In the genomic region with DNA sequence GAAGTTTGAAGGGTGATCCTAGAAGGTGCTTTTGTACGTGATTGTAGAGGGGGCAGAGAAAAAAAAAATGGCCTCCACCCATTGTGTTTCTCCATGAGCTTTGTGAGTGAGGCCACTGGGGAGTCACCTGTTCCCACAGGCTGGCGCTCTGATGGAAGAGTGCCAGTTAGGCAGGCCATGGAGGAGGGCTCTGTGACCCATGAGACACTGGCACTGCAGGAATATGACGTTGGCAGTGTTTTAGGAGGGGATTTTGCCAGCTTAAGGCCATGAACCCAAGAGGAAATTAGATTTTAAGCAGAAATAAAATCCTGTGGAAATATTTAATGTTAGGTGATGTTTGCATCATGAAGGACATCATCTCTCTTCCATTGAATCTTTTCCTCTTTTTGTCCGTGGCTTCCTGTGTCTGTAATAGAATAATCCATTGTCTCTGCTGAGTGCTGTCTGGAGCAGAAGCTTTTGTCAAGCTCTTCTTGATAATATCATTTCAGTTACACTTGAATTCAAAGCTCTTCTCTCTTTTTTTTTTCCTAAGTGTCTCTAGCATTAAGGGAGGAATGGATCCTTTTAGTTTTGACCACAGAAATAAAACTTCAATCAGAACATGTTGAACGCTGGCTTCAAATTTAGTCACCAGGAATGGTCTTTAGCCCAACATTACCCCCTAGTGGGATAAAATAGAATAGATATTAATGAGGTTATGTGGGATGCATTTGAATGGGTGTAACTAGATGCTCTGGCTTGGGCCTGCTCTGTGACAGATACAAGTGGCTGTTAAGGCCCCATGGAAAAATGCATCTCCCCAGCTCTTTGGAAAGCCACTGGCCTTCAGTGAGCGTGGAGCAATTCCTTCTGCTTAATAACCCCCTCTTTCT, we compare ENCODE assay signal across 8 cellular contexts. TPM values are rescaled to one million over a fixed set of nuclear protein-coding genes. Genes with fewer than 3 reads are reported as not detected.
DNase-seq lines count a peak whose midpoint lies in the region; ATAC-seq and TF ChIP-seq lines count a peak whose summit lies in the region.

No MANE protein-coding gene starts in this region.

- no peak overlapping the region for H3K27ac ChIP-seq in 22Rv1
- peak overlapping the region in 1 of 2 experiments; percentile 45; a peak in 2 of 4 replicates for H3K27ac ChIP-seq in SK-N-SH (ENCODE audit: low read depth in 2 of 2, low read length in 1 of 2)

- peak; percentile 84 for DNase-seq in NCI-H1092 treated with DMSO at 0.1 percent for 48 hours (lab: John Stamatoyannopoulos, UW)
- peak; percentile 83 for DNase-seq in SK-N-SH
- peak; percentile 44 for DNase-seq in fibroblast of villous mesenchyme (ENCODE audit: low read depth)
- DNase-seq in pons (ENCODE audit: low spot score), result peak; percentile 83
- no peak for DNase-seq in activated CD8-positive, alpha-beta memory T cell treated with anti-CD3 and anti-CD28 coated beads, Interleukin-2, amount 50 U/mL, for 48 hours

- H3F3A ChIP-seq in SK-N-SH (replicated peaks; ENCODE audit: insufficient read depth), result no peaks in the 10 kb centered on the region

- H3K36me3 ChIP-seq in SK-N-SH (replicated peaks in 1 of 2; ENCODE audit: control insufficient read depth in 1 of 2, insufficient read depth in 2 of 2, low read length in 1 of 2), result no peaks in the 10 kb centered on the region

- POLR2A ChIA-PET in SK-N-SH (lab: Yijun Ruan, JAX), result no interaction called here

- H3K4me3 ChIP-seq in SK-N-SH (ENCODE audit: low read depth in 2 of 2, low read length in 1 of 2) (no peak overlapping the region), fibroblast of villous mesenchyme (ENCODE audit: low read depth, low read length) (no peak overlapping the region)

- CTCF ChIA-PET in SK-N-SH (lab: Yijun Ruan, JAX), result interaction anchor here (0.7 to 13.0 kb wide), 46 partner anchors 9 to 1024 kb away, joined by 3 to 171 read pairs (median 4); partner anchors contain the start of genes CLGN, ELMOD2, SCOC and TBC1D9

- peaks cover 0 to 5% of the 10 kb centered on the region in 2 experiments; a peak in 2 of 4 replicates for H3K4me1 ChIP-seq in SK-N-SH (ENCODE audit: control insufficient read depth in 1 of 2, insufficient read depth in 2 of 2, low read depth in 1 of 2, low read length in 1 of 2)

- WGBS in SK-N-SH (ENCODE audit: low lambda C conversion rate), result 46% methylated on average over 6 of the region's 6 CpGs

- H3K79me2 ChIP-seq in SK-N-SH (ENCODE audit: insufficient read depth), result no peaks in the 10 kb centered on the region

- no peak overlapping the region for H3K4me2 ChIP-seq in SK-N-SH

- no peaks in the 10 kb centered on the region for H3K9me3 ChIP-seq in SK-N-SH

- H4K20me1 ChIP-seq in SK-N-SH (ENCODE audit: insufficient read depth), result no peaks in the 10 kb centered on the region

- peak; percentile 92 for TF ChIP-seq RAD21 in SK-N-SH (IDR thresholded peaks at IDR 0.05; ENCODE audit: low read length)

- no peaks in the 10 kb centered on the region for H3K9me2 ChIP-seq in SK-N-SH

- TF ChIP-seq EP300 in SK-N-SH (IDR thresholded peaks at IDR 0.05; ENCODE audit: borderline replicate concordance in 1 of 2, low read depth in 1 of 2, low read length in 1 of 2), result no peak

- H3K27me3 ChIP-seq in SK-N-SH (ENCODE audit: insufficient read depth), result no peaks in the 10 kb centered on the region; the same call in 1 of the 2 replicates

- H3K9ac ChIP-seq in SK-N-SH, result no peak overlapping the region

- peak; percentile 88 for ATAC-seq in HG02759 (IDR thresholded peaks at IDR 0.05; ENCODE audit: unreplicated experiment)

- peak overlapping the region; percentile 19; the same call in 1 of the 2 replicates for H2AFZ ChIP-seq in SK-N-SH (ENCODE audit: low read depth)

- peak; percentile 79 for TF ChIP-seq CTCF in 22Rv1 (IDR thresholded peaks at IDR 0.05)
- TF ChIP-seq CTCF in GM12874 (IDR thresholded peaks at IDR 0.05; ENCODE audit: insufficient read depth, low read depth, low read length), result peak; percentile 32; the same call in 1 of the 2 replicates
- peak; percentile 68 for TF ChIP-seq CTCF in SK-N-SH (IDR thresholded peaks at IDR 0.05)
- peak; percentile 51 for TF ChIP-seq CTCF in fibroblast of villous mesenchyme (IDR thresholded peaks at IDR 0.05; ENCODE audit: insufficient read depth, low read depth, low read length)

TF ChIP-seq in SK-N-SH, 30 proteins besides CTCF, POLR2A, EP300 and RAD21:
- no peak for TF ChIP-seq SIN3A (IDR thresholded peaks at IDR 0.05; ENCODE audit: borderline replicate concordance, low read depth, low read length)
- TF ChIP-seq IRF3 (IDR thresholded peaks at IDR 0.05; ENCODE audit: low read depth, low read length), result no peak
- 0 out of 2 replicates have a peak, but pooled peaks have one; percentile 37 for TF ChIP-seq RFX5 (IDR thresholded peaks at IDR 0.05; ENCODE audit: low read length)
- no peak for TF ChIP-seq FOXJ3 (CRISPR knock-in tag; IDR thresholded peaks at IDR 0.05)
- peak; percentile 37 for TF ChIP-seq CHD2 (IDR thresholded peaks at IDR 0.05; ENCODE audit: low read length, partially characterized antibody)
- peak; percentile 73 for TF ChIP-seq SMC3 (IDR thresholded peaks at IDR 0.05; ENCODE audit: low read depth, low read length)

RNA-seq across cellular contexts. Expression of gene UCP1, which starts 41.0 kb away (rescaled TPM):
- not detected in 2 replicates for polyA plus RNA-seq in SK-N-SH (2012; rRNA removed)
- 0.01 TPM in 1 of 2 replicates, not detected in the other for polyA plus RNA-seq in SK-N-SH (2012; cell fraction: cytosol; rRNA removed)
- polyA plus RNA-seq in SK-N-SH (2012; cell fraction: nucleus; rRNA removed), result 0.04 TPM in 1 of 2 replicates, not detected in the other
- not detected in 2 replicates for total RNA-seq in fibroblast of villous mesenchyme
